In the genomic region with DNA sequence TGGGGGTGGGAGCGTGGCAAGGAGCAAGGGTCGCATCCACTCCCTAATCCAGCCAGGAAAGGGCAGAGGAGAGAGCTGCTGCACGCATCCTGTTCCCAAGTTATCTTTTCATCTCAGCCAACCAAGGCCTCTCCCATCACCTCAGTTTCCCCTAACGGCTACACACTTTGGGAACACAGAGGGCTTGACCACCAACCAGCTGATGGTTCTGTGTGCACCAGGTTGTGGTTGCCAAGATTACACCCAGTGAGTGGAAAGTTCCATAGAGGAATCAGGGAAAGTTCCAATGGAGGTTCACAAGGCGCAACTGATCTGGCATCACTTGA, we compare ENCODE assay signal across 19 cellular contexts. TPM values are rescaled to one million over a fixed set of nuclear protein-coding genes. Genes with fewer than 3 reads are reported as not detected.
DNase-seq lines count a peak whose midpoint lies in the region; ATAC-seq and TF ChIP-seq lines count a peak whose summit lies in the region.
"Had no signal": no experiment of that assay in that cellular context is flagged by ENCODE, and none has a peak within 500 bp of the region (broad histone marks: within the 10 kb centered on the region; RNA-seq: fewer than 3 reads in every experiment).

No MANE protein-coding gene starts in this region.

- ATAC-seq in T-helper 17 cell, result no peak
- ATAC-seq in memory B cell (ENCODE audit: low read depth), result no peak
- no peak for ATAC-seq in GM18909 (IDR thresholded peaks at IDR 0.05; ENCODE audit: poor library complexity, unreplicated experiment)
- ATAC-seq: activated CD8-positive, alpha-beta T cell treated with anti-CD3 and anti-CD28 coated beads for 36 hours had no signal

- CTCF ChIA-PET in MCF 10A (lab: Yijun Ruan, JAX) (interaction anchor here (0.7 to 1.0 kb wide), 3 partner anchors 37 to 221 kb away, joined by 3 read pairs; no protein-coding TSS in a partner anchor), GM10248 (lab: Yijun Ruan, JAX) (interaction anchor here (0.9 to 3.7 kb wide), 3 partner anchors 10 to 222 kb away, joined by 3 to 11 read pairs (median 7); a partner anchor contains a TSS), Calu3 (lab: Charles Lee) (no interaction called here)

- H3K9me3 ChIP-seq in breast epithelium (no peaks in the 10 kb centered on the region), T-helper 17 cell (ENCODE audit: control insufficient read depth, low read length, poor library complexity, severe bottlenecking) (no peaks in the 10 kb centered on the region), stomach (no peaks in the 10 kb centered on the region)
- H3K9me3 ChIP-seq: uterus had no signal

- no peaks in the 10 kb centered on the region for H3K36me3 Mint-ChIP-seq in MCF 10A (ENCODE audit: insufficient read depth, unreplicated experiment)
- H3K36me3 Mint-ChIP-seq in T-helper 17 cell (ENCODE audit: low read depth), result peaks cover 8% of the 10 kb centered on the region
- peaks cover 30% of the 10 kb centered on the region for H3K36me3 Mint-ChIP-seq in memory B cell
- no peaks in the 10 kb centered on the region for H3K36me3 Mint-ChIP-seq in Calu3 (ENCODE audit: insufficient read depth, unreplicated experiment)
- H3K36me3 Mint-ChIP-seq: mesothelial cell of epicardium had no signal

- no peaks in the 10 kb centered on the region for H3K36me3 ChIP-seq in breast epithelium
- peaks cover 0 to 18% (median 9%) of the 10 kb centered on the region in 4 donors for H3K36me3 ChIP-seq in stomach
- H3K36me3 ChIP-seq: uterus had no signal

- H3K27ac ChIP-seq in breast epithelium (no peak overlapping the region), stomach (peak overlapping the region in 4 of 5 donors; percentile 59 to 86 (median 74))
- H3K27ac ChIP-seq: uterus had no signal

- H3K27me3 ChIP-seq in breast epithelium (no peaks in the 10 kb centered on the region), stomach (no peaks in the 10 kb centered on the region)
- H3K27me3 ChIP-seq: uterus had no signal

- no peak for TF ChIP-seq EP300 in stomach (IDR thresholded peaks at IDR 0.05)

- H3K4me3 Mint-ChIP-seq in MCF 10A (ENCODE audit: unreplicated experiment) (no peak overlapping the region), T-helper 17 cell (peak overlapping the region; percentile 41), memory B cell (peak overlapping the region; percentile 32), Calu3 (ENCODE audit: low read depth, unreplicated experiment) (no peak overlapping the region)
- H3K4me3 Mint-ChIP-seq: activated CD8-positive, alpha-beta T cell treated with anti-CD3 and anti-CD28 coated beads for 36 hours; mesothelial cell of epicardium; stimulated activated naive CD8-positive, alpha-beta T cell treated with anti-CD3 and anti-CD28 coated beads, Interleukin-15, Interleukin-2, amounts not matched to agents 100 ng/mL and 50 ng/mL, for 24 hours had no signal

- BruUV-seq in MCF 10A (replicated peaks; lab: Mats Ljungman, UMichigan), result no TSS peak
- BruUV-seq in Calu3 (replicated peaks; lab: Mats Ljungman, UMichigan), result no TSS peak

- TF ChIP-seq CTCF in MCF 10A (IDR thresholded peaks at IDR 0.05; ENCODE audit: unreplicated experiment), result no peak
- no peak for TF ChIP-seq CTCF in breast epithelium (IDR thresholded peaks at IDR 0.05)
- no peak for TF ChIP-seq CTCF in stomach (IDR thresholded peaks at IDR 0.05)
- TF ChIP-seq CTCF in GM10248 (IDR thresholded peaks at IDR 0.05; ENCODE audit: control extremely low read depth, extremely low read depth, low read depth, missing control alignments), result no peak
- TF ChIP-seq CTCF in Calu3 (IDR thresholded peaks at IDR 0.05; ENCODE audit: unreplicated experiment), result no peak

- POLR2A ChIA-PET in MCF 10A (lab: Yijun Ruan, JAX), result no interaction called here
- POLR2A ChIA-PET in GM10248 (lab: Yijun Ruan, JAX), result no interaction called here

- H3K9me3 Mint-ChIP-seq in MCF 10A (ENCODE audit: unreplicated experiment) (no peaks in the 10 kb centered on the region), memory B cell (no peaks in the 10 kb centered on the region), Calu3 (ENCODE audit: low read depth, unreplicated experiment) (no peaks in the 10 kb centered on the region)
- H3K9me3 Mint-ChIP-seq: activated CD8-positive, alpha-beta T cell treated with anti-CD3 and anti-CD28 coated beads for 36 hours; mesothelial cell of epicardium; stimulated activated naive CD8-positive, alpha-beta T cell treated with anti-CD3 and anti-CD28 coated beads, Interleukin-15, Interleukin-2, amounts not matched to agents 100 ng/mL and 50 ng/mL, for 24 hours had no signal

- DNase-seq in MCF 10A (ENCODE audit: unreplicated experiment), result no peak
- DNase-seq in breast epithelium (ENCODE audit: low spot score in 2 of 2), result no peak
- DNase-seq in T-helper 17 cell, result no peak
- DNase-seq in memory B cell (ENCODE audit: low spot score in 2 of 2), result no peak
- no peak for DNase-seq in stomach
- DNase-seq in GM10248 (ENCODE audit: extremely low spot score), result no peak
- no peak for DNase-seq in Calu3
- DNase-seq: activated CD8-positive, alpha-beta T cell treated with anti-CD3 and anti-CD28 coated beads for 36 hours; COR-L47; KBM-7; kidney; NCI-H2029 treated with DMSO at 0.1 percent for 48 hours; NCI-H446 treated with DMSO at 0.1 percent for 48 hours; NK-92 treated with Interleukin-12 subunit alpha and Interleukin-12 subunit beta, amount 100 ng/mL, for 24 hours; nucleus accumbens had no signal

- H3K4me3 ChIP-seq in breast epithelium (no peak overlapping the region), stomach (no peak overlapping the region)
- H3K4me3 ChIP-seq: uterus had no signal

- no peaks in the 10 kb centered on the region for H3K4me1 ChIP-seq in breast epithelium
- peaks cover 0 to 64% (median 20%) of the 10 kb centered on the region in 4 donors for H3K4me1 ChIP-seq in stomach
- H3K4me1 ChIP-seq: uterus had no signal

- TF ChIP-seq POLR2A in breast epithelium (IDR thresholded peaks at IDR 0.05) (no peak), stomach (IDR thresholded peaks at IDR 0.05) (no peak)

- H3K27me3 Mint-ChIP-seq in MCF 10A (ENCODE audit: insufficient read depth, unreplicated experiment) (no peaks in the 10 kb centered on the region), T-helper 17 cell (no peaks in the 10 kb centered on the region), memory B cell (no peaks in the 10 kb centered on the region), Calu3 (ENCODE audit: unreplicated experiment) (no peaks in the 10 kb centered on the region)
- H3K27me3 Mint-ChIP-seq: activated CD8-positive, alpha-beta T cell treated with anti-CD3 and anti-CD28 coated beads for 36 hours; stimulated activated naive CD8-positive, alpha-beta T cell treated with anti-CD3 and anti-CD28 coated beads, Interleukin-15, Interleukin-2, amounts not matched to agents 100 ng/mL and 50 ng/mL, for 24 hours had no signal

- WGBS in stomach, 5 donors, result 75 to 92% (median 85%) methylated on average over 5 of the region's 5 CpGs

- H3K4me1 Mint-ChIP-seq in MCF 10A (ENCODE audit: insufficient read depth, unreplicated experiment) (peaks cover 17% of the 10 kb centered on the region), T-helper 17 cell (peaks cover 34% of the 10 kb centered on the region), memory B cell (peaks cover 43% of the 10 kb centered on the region), Calu3 (ENCODE audit: low read depth, unreplicated experiment) (peaks cover 6% of the 10 kb centered on the region)

- intact Hi-C loops in MCF 10A (cut with micrococcal nuclease), result no loop called here
- intact Hi-C loops in breast epithelium (cut with DNase I; ENCODE audit: low total_unique reads), result no loop called here
- intact Hi-C loops in stomach (cut with DNase I; ENCODE audit: low total_unique reads), result no loop called here
- intact Hi-C loops in Calu3 (cut with micrococcal nuclease; ENCODE audit: unreplicated experiment), result no loop called here

- H3K27ac Mint-ChIP-seq in MCF 10A (ENCODE audit: low read depth, unreplicated experiment) (peak overlapping the region; percentile 57), T-helper 17 cell (peak overlapping the region; percentile 87), memory B cell (peak overlapping the region; percentile 86), Calu3 (ENCODE audit: unreplicated experiment) (no peak overlapping the region)
- H3K27ac Mint-ChIP-seq: activated CD8-positive, alpha-beta T cell treated with anti-CD3 and anti-CD28 coated beads for 36 hours; mesothelial cell of epicardium; stimulated activated naive CD8-positive, alpha-beta T cell treated with anti-CD3 and anti-CD28 coated beads, Interleukin-15, Interleukin-2, amounts not matched to agents 100 ng/mL and 50 ng/mL, for 24 hours had no signal

RNA-seq across cellular contexts. Expression of a gene that starts 53.9 kb away (rescaled TPM):
- total RNA-seq in MCF 10A (2022) (0.47 and 0.96 TPM in 2 replicates), breast epithelium (1 to 10 TPM; 1.9 to 3.6 (median 3.5) TPM), T-helper 17 cell (100 to 1,000 TPM; 130 to 140 TPM), stomach (10 to 100 TPM in 3 of 5 donors, 1 to 10 TPM in 2; 1.2 to 42.8 (median 13.3) TPM), Calu3 (2022) (5.2 and 16.2 TPM in 2 replicates)
- 1 to 10 TPM; 3.3 to 4.1 (median 3.4) TPM for polyA plus RNA-seq in stomach

Comparison
In these comparisons a context has a peak if more than half of its experiments do, and no peak if none do; other contexts are left out.
1. H3K4me3 Mint-ChIP-seq: peak in T-helper 17 cell (single experiment) and memory B cell (single experiment); none in MCF 10A (single experiment) and Calu3 (single experiment).
2. H3K27ac ChIP-seq: peak in stomach (4 of 5); none in breast epithelium (0 of 2).